Comparison of ENCODE assay signal across 1 cellular context in genomic region chr11:87972133-87972532, GRCh38.
TF ChIP-seq lines count a peak whose summit lies in the region.

No MANE protein-coding gene starts in this region.

TF ChIP-seq in GM12878, 131 proteins besides CTCF, POLR2A, EP300 and RAD21 (continued from another document):
- TF ChIP-seq, protein P1, sequence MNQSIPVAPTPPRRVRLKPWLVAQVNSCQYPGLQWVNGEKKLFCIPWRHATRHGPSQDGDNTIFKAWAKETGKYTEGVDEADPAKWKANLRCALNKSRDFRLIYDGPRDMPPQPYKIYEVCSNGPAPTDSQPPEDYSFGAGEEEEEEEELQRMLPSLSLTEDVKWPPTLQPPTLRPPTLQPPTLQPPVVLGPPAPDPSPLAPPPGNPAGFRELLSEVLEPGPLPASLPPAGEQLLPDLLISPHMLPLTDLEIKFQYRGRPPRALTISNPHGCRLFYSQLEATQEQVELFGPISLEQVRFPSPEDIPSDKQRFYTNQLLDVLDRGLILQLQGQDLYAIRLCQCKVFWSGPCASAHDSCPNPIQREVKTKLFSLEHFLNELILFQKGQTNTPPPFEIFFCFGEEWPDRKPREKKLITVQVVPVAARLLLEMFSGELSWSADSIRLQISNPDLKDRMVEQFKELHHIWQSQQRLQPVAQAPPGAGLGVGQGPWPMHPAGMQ (IDR thresholded peaks at IDR 0.05; ENCODE audit: borderline replicate concordance), result no peak
- TF ChIP-seq MEF2B (IDR thresholded peaks at IDR 0.05; ENCODE audit: partially characterized antibody, poor library complexity, severe bottlenecking) (peak; percentile 46), CBFB (IDR thresholded peaks at IDR 0.05; ENCODE audit: low read depth) (no peak), ATF2 (IDR thresholded peaks at IDR 0.05; ENCODE audit: low read length) (0 out of 2 replicates have a peak, but pooled peaks have one; percentile 35), BCL3 (IDR thresholded peaks at IDR 0.05; ENCODE audit: borderline replicate concordance, insufficient read depth, low read depth, low read length, poor library complexity, severe bottlenecking) (no peak), HDAC2 (IDR thresholded peaks at IDR 0.05) (no peak), TBL1XR1 (IDR thresholded peaks at IDR 0.05; ENCODE audit: low read depth, low read length) (no peak), MYB (IDR thresholded peaks at IDR 0.05; ENCODE audit: borderline replicate concordance, low read depth, low read length) (no peak), CREM (IDR thresholded peaks at IDR 0.05; ENCODE audit: low read depth) (no peak), SMC3 (IDR thresholded peaks at IDR 0.05; ENCODE audit: borderline replicate concordance, low read length) (no peak), CREB1 (IDR thresholded peaks at IDR 0.05; ENCODE audit: low read depth) (no peak), SP1 (IDR thresholded peaks at IDR 0.05; ENCODE audit: low read depth, low read length) (no peak), E4F1 (IDR thresholded peaks at IDR 0.05; ENCODE audit: borderline replicate concordance, partially characterized antibody) (no peak), TCF7 (IDR thresholded peaks at IDR 0.05; ENCODE audit: borderline replicate concordance) (no peak), SIX5 (IDR thresholded peaks at IDR 0.05; ENCODE audit: low read depth, low read length, severe bottlenecking) (no peak), MLLT1 (IDR thresholded peaks at IDR 0.05) (no peak), SKIL (IDR thresholded peaks at IDR 0.05; ENCODE audit: low read depth, poor library complexity, severe bottlenecking) (no peak), SPI1 (IDR thresholded peaks at IDR 0.05; ENCODE audit: borderline replicate concordance, insufficient read depth, low read depth, low read length) (peak; percentile 87), ZNF622 (IDR thresholded peaks at IDR 0.05) (no peak), JUNB (IDR thresholded peaks at IDR 0.05) (no peak), NRF1 (conservative IDR thresholded peaks at IDR 0.05; ENCODE audit: low read depth, low read length) (no peak), SUZ12 (IDR thresholded peaks at IDR 0.05; ENCODE audit: unreplicated experiment) (no peak), KDM1A (IDR thresholded peaks at IDR 0.05; ENCODE audit: borderline replicate concordance) (no peak)
- TF ChIP-seq, protein P2, sequence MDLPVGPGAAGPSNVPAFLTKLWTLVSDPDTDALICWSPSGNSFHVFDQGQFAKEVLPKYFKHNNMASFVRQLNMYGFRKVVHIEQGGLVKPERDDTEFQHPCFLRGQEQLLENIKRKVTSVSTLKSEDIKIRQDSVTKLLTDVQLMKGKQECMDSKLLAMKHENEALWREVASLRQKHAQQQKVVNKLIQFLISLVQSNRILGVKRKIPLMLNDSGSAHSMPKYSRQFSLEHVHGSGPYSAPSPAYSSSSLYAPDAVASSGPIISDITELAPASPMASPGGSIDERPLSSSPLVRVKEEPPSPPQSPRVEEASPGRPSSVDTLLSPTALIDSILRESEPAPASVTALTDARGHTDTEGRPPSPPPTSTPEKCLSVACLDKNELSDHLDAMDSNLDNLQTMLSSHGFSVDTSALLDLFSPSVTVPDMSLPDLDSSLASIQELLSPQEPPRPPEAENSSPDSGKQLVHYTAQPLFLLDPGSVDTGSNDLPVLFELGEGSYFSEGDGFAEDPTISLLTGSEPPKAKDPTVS (IDR thresholded peaks at IDR 0.05; ENCODE audit: low read depth, low read length), result no peak
- TF ChIP-seq, protein P3, sequence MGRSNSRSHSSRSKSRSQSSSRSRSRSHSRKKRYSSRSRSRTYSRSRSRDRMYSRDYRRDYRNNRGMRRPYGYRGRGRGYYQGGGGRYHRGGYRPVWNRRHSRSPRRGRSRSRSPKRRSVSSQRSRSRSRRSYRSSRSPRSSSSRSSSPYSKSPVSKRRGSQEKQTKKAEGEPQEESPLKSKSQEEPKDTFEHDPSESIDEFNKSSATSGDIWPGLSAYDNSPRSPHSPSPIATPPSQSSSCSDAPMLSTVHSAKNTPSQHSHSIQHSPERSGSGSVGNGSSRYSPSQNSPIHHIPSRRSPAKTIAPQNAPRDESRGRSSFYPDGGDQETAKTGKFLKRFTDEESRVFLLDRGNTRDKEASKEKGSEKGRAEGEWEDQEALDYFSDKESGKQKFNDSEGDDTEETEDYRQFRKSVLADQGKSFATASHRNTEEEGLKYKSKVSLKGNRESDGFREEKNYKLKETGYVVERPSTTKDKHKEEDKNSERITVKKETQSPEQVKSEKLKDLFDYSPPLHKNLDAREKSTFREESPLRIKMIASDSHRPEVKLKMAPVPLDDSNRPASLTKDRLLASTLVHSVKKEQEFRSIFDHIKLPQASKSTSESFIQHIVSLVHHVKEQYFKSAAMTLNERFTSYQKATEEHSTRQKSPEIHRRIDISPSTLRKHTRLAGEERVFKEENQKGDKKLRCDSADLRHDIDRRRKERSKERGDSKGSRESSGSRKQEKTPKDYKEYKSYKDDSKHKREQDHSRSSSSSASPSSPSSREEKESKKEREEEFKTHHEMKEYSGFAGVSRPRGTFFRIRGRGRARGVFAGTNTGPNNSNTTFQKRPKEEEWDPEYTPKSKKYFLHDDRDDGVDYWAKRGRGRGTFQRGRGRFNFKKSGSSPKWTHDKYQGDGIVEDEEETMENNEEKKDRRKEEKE (IDR thresholded peaks at IDR 0.05), result no peak
- TF ChIP-seq, protein P4, sequence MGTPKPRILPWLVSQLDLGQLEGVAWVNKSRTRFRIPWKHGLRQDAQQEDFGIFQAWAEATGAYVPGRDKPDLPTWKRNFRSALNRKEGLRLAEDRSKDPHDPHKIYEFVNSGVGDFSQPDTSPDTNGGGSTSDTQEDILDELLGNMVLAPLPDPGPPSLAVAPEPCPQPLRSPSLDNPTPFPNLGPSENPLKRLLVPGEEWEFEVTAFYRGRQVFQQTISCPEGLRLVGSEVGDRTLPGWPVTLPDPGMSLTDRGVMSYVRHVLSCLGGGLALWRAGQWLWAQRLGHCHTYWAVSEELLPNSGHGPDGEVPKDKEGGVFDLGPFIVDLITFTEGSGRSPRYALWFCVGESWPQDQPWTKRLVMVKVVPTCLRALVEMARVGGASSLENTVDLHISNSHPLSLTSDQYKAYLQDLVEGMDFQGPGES (IDR thresholded peaks at IDR 0.05), result no peak
- TF ChIP-seq, protein P5, sequence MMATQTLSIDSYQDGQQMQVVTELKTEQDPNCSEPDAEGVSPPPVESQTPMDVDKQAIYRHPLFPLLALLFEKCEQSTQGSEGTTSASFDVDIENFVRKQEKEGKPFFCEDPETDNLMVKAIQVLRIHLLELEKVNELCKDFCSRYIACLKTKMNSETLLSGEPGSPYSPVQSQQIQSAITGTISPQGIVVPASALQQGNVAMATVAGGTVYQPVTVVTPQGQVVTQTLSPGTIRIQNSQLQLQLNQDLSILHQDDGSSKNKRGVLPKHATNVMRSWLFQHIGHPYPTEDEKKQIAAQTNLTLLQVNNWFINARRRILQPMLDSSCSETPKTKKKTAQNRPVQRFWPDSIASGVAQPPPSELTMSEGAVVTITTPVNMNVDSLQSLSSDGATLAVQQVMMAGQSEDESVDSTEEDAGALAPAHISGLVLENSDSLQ (IDR thresholded peaks at IDR 0.05), result peak; percentile 60
- TF ChIP-seq, protein P6, sequence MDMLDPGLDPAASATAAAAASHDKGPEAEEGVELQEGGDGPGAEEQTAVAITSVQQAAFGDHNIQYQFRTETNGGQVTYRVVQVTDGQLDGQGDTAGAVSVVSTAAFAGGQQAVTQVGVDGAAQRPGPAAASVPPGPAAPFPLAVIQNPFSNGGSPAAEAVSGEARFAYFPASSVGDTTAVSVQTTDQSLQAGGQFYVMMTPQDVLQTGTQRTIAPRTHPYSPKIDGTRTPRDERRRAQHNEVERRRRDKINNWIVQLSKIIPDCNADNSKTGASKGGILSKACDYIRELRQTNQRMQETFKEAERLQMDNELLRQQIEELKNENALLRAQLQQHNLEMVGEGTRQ (IDR thresholded peaks at IDR 0.05; ENCODE audit: borderline replicate concordance, low read depth, low read length), result no peak
